ENCODE assay signal across 19 cellular contexts in the genomic region with DNA sequence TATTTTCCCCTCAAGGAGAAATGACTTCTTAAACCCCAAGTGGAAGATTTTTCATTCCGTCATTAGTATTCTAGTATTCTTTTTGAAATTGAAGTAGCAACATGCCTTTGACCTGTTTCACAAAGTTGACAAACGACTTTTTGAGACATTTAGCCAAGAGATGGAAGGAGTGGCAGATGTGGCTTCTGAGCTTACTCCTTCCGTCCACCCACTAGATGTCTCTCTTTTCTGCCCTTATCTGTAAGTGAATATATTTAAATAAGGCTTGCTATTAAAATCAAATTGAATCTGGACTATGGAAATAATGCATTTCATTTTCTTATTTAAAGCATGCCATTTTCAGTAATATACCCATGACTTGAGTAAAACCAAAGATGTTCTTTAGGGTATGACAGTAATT.
A peak's percentile ranks its signal among the peaks of the same experiment; 100 is the strongest.
DNase-seq lines count a peak whose midpoint lies in the region; ATAC-seq and TF ChIP-seq lines count a peak whose summit lies in the region.
"Had no signal": no experiment of that assay in that cellular context is flagged by ENCODE, and none has a peak within 500 bp of the region (broad histone marks: within the 10 kb centered on the region; RNA-seq: fewer than 3 reads in every experiment).

No MANE protein-coding gene starts in this region.

- H3K79me2 ChIP-seq in PC-3 (ENCODE audit: low read length), result no peaks in the 10 kb centered on the region

- no peak overlapping the region for H3K4me3 Mint-ChIP-seq in Calu3 (ENCODE audit: low read depth, unreplicated experiment)
- H3K4me3 Mint-ChIP-seq in activated CD8-positive, alpha-beta T cell treated with anti-CD3 and anti-CD28 coated beads, Interleukin-2, amount 10 ng/mL, durations not matched to agents 7 days and 5 days, result no peak overlapping the region
- H3K4me3 Mint-ChIP-seq: activated CD8-positive, alpha-beta T cell treated with anti-CD3 and anti-CD28 coated beads for 36 hours; nephron; T-cell had no signal

- no peaks in the 10 kb centered on the region for H3K27me3 ChIP-seq in PC-3 (ENCODE audit: low read length)
- no peaks in the 10 kb centered on the region for H3K27me3 ChIP-seq in left lung
- H3K27me3 ChIP-seq: ascending aorta, colonic mucosa had no signal

- H3K9me3 ChIP-seq in PC-3 (ENCODE audit: low read length), result no peaks in the 10 kb centered on the region
- H3K9me3 ChIP-seq in left lung, result no peaks in the 10 kb centered on the region
- H3K9me3 ChIP-seq: ascending aorta, colonic mucosa had no signal

- H3K4me3 ChIP-seq in AG04449 (ENCODE audit: low read depth, low read length), result no peak overlapping the region
- no peak overlapping the region for H3K4me3 ChIP-seq in PC-3 (ENCODE audit: low read length)
- no peak overlapping the region for H3K4me3 ChIP-seq in left lung
- H3K4me3 ChIP-seq: ascending aorta, colonic mucosa had no signal

- no peaks in the 10 kb centered on the region for H3F3A ChIP-seq in PC-3 (ENCODE audit: low read length, unreplicated experiment)

- BruUV-seq in Calu3 (replicated peaks; lab: Mats Ljungman, UMichigan), result no TSS peak
- BruUV-seq in PC-3 (replicated peaks; lab: Mats Ljungman, UMichigan), result no TSS peak

- H3K27ac ChIP-seq in PC-3 (ENCODE audit: low read length) (no peak overlapping the region), left lung (no peak overlapping the region)
- H3K27ac ChIP-seq: ascending aorta, colonic mucosa, WERI-Rb-1 had no signal

- no peaks in the 10 kb centered on the region for H4K20me1 ChIP-seq in PC-3 (ENCODE audit: low read length)

- peaks cover 19% of the 10 kb centered on the region for H3K4me1 ChIP-seq in PC-3 (ENCODE audit: insufficient read depth, low read length)
- peaks cover 6 to 38% of the 10 kb centered on the region in 2 donors for H3K4me1 ChIP-seq in left lung
- H3K4me1 ChIP-seq: ascending aorta, colonic mucosa had no signal

- peak overlapping the region; percentile 54 for H3K27ac Mint-ChIP-seq in Calu3 (ENCODE audit: unreplicated experiment)
- no peak overlapping the region for H3K27ac Mint-ChIP-seq in activated CD8-positive, alpha-beta T cell treated with anti-CD3 and anti-CD28 coated beads, Interleukin-2, amount 10 ng/mL, durations not matched to agents 7 days and 5 days
- H3K27ac Mint-ChIP-seq: activated CD8-positive, alpha-beta T cell treated with anti-CD3 and anti-CD28 coated beads for 36 hours; nephron had no signal

- POLR2A ChIA-PET in AG04449 (lab: Yijun Ruan, JAX), result no interaction called here
- POLR2A ChIA-PET in PC-3 (lab: Charles Lee; ENCODE audit: unreplicated experiment), result no interaction called here
- POLR2A ChIA-PET in activated CD8-positive, alpha-beta T cell treated with anti-CD3 and anti-CD28 coated beads, Interleukin-2, amount 10 ng/mL, durations not matched to agents 7 days and 5 days (lab: Charles Lee), result interaction anchor here (1.2 kb wide), 1 partner anchor 14 kb away, joined by 4 read pairs; no protein-coding TSS in a partner anchor

- ATAC-seq in PC-3 (no peak), left lung (peak; percentile 56), GM21528 (IDR thresholded peaks at IDR 0.05; ENCODE audit: low FRiP score, unreplicated experiment) (no peak), HG03354 (IDR thresholded peaks at IDR 0.05; ENCODE audit: poor library complexity, severe bottlenecking, unreplicated experiment) (no peak), GM19455 (IDR thresholded peaks at IDR 0.05; ENCODE audit: unreplicated experiment) (no peak)
- ATAC-seq in activated CD8-positive, alpha-beta T cell treated with anti-CD3 and anti-CD28 coated beads, Interleukin-2, amount 10 ng/mL, durations not matched to agents 7 days and 5 days, result no peak
- ATAC-seq: activated CD8-positive, alpha-beta T cell treated with anti-CD3 and anti-CD28 coated beads for 36 hours; T-cell had no signal

- DNase-seq in AG04449 (ENCODE audit: low read depth, low spot score) (no peak), Calu3 (no peak), PC-3 (peak; percentile 12), left lung (no peak)
- DNase-seq in activated CD8-positive, alpha-beta T cell treated with anti-CD3 and anti-CD28 coated beads, Interleukin-2, amount 10 ng/mL, durations not matched to agents 7 days and 5 days, result no peak
- DNase-seq: activated CD8-positive, alpha-beta T cell treated with anti-CD3 and anti-CD28 coated beads for 36 hours; C1 segment of cervical spinal cord; colonic mucosa; DMS79 treated with DMSO at 0.1 percent for 48 hours; erythroblast; NCI-H1105; NCI-H774; T-cell; WERI-Rb-1 had no signal

- H3K4me2 ChIP-seq in PC-3 (ENCODE audit: low read length), result no peak overlapping the region

- H3K9me2 ChIP-seq in PC-3 (replicated peaks; ENCODE audit: low read length), result no peaks in the 10 kb centered on the region

- H3K36me3 Mint-ChIP-seq in Calu3 (ENCODE audit: insufficient read depth, unreplicated experiment), result peaks cover 39% of the 10 kb centered on the region
- H3K36me3 Mint-ChIP-seq in activated CD8-positive, alpha-beta T cell treated with anti-CD3 and anti-CD28 coated beads, Interleukin-2, amount 10 ng/mL, durations not matched to agents 7 days and 5 days (ENCODE audit: low read depth), result peaks cover 42% of the 10 kb centered on the region

- TF ChIP-seq CTCF in AG04449 (IDR thresholded peaks at IDR 0.05; ENCODE audit: insufficient read depth, low read length, missing control alignments), result peak; percentile 5
- TF ChIP-seq CTCF in Calu3 (IDR thresholded peaks at IDR 0.05; ENCODE audit: unreplicated experiment), result no peak
- peak; percentile 25; the same call in 1 of the 2 replicates for TF ChIP-seq CTCF in PC-3 (conservative IDR thresholded peaks at IDR 0.05; ENCODE audit: low read depth, low read length)
- TF ChIP-seq CTCF in left lung (IDR thresholded peaks at IDR 0.05), result no peak

- no peak overlapping the region for H3K9ac ChIP-seq in PC-3 (ENCODE audit: low read length)

- intact Hi-C loops in Calu3 (cut with micrococcal nuclease; ENCODE audit: unreplicated experiment) (no loop called here), PC-3 (cut with micrococcal nuclease) (loop anchor here (5.0 to 10.0 kb wide), 2 partner anchors 72 to 209 kb away; a partner anchor contains a TSS), left lung (cut with DNase I) (loop anchor here in 1 of 2 donors (10.0 kb wide), 1 partner anchor 591 kb away; no protein-coding TSS in a partner anchor)

- CTCF ChIA-PET in AG04449 (lab: Yijun Ruan, JAX) (interaction anchor here (2.0 kb wide), 1 partner anchor 8 kb away, joined by 7 read pairs; no protein-coding TSS in a partner anchor), Calu3 (lab: Charles Lee) (interaction anchor here (1.6 kb wide), 1 partner anchor 587 kb away, joined by 8 read pairs; no protein-coding TSS in a partner anchor), PC-3 (lab: Charles Lee) (no interaction called here)
- CTCF ChIA-PET in activated CD8-positive, alpha-beta T cell treated with anti-CD3 and anti-CD28 coated beads, Interleukin-2, amount 10 ng/mL, durations not matched to agents 7 days and 5 days (lab: Charles Lee), result interaction anchor here (2.3 to 3.7 kb wide), 2 partner anchors 14 kb away, joined by 7 to 18 read pairs; no protein-coding TSS in a partner anchor

- H3K27me3 Mint-ChIP-seq in Calu3 (ENCODE audit: unreplicated experiment), result no peaks in the 10 kb centered on the region
- H3K27me3 Mint-ChIP-seq in activated CD8-positive, alpha-beta T cell treated with anti-CD3 and anti-CD28 coated beads, Interleukin-2, amount 10 ng/mL, durations not matched to agents 7 days and 5 days (ENCODE audit: low read depth), result no peaks in the 10 kb centered on the region
- H3K27me3 Mint-ChIP-seq: activated CD8-positive, alpha-beta T cell treated with anti-CD3 and anti-CD28 coated beads for 36 hours; T-cell had no signal

- H3K4me1 Mint-ChIP-seq in Calu3 (ENCODE audit: low read depth, unreplicated experiment), result peaks cover 42% of the 10 kb centered on the region
- H3K4me1 Mint-ChIP-seq in activated CD8-positive, alpha-beta T cell treated with anti-CD3 and anti-CD28 coated beads, Interleukin-2, amount 10 ng/mL, durations not matched to agents 7 days and 5 days (ENCODE audit: low read depth), result no peaks in the 10 kb centered on the region

- H3K36me3 ChIP-seq in PC-3 (ENCODE audit: low read depth, low read length) (peaks cover 2% of the 10 kb centered on the region; the same call in 1 of the 2 replicates), left lung (peaks cover 0 to 28% of the 10 kb centered on the region in 2 donors)
- H3K36me3 ChIP-seq: colonic mucosa, WERI-Rb-1 had no signal

- no peaks in the 10 kb centered on the region for H3K9me3 Mint-ChIP-seq in Calu3 (ENCODE audit: low read depth, unreplicated experiment)
- H3K9me3 Mint-ChIP-seq in activated CD8-positive, alpha-beta T cell treated with anti-CD3 and anti-CD28 coated beads, Interleukin-2, amount 10 ng/mL, durations not matched to agents 7 days and 5 days (ENCODE audit: insufficient read depth), result no peaks in the 10 kb centered on the region
- H3K9me3 Mint-ChIP-seq: activated CD8-positive, alpha-beta T cell treated with anti-CD3 and anti-CD28 coated beads for 36 hours; nephron; T-cell had no signal

- no peak overlapping the region for H2AFZ ChIP-seq in PC-3 (ENCODE audit: low read length)

Comparison
In these comparisons a context has a peak if more than half of its experiments do, and no peak if none do; other contexts are left out.
1. CTCF ChIP-seq: peak in AG04449 (single experiment) and PC-3 (single experiment); none in Calu3 (single experiment) and left lung (0 of 2).